Comparison of ENCODE assay signal across 29 cellular contexts in the genomic region with DNA sequence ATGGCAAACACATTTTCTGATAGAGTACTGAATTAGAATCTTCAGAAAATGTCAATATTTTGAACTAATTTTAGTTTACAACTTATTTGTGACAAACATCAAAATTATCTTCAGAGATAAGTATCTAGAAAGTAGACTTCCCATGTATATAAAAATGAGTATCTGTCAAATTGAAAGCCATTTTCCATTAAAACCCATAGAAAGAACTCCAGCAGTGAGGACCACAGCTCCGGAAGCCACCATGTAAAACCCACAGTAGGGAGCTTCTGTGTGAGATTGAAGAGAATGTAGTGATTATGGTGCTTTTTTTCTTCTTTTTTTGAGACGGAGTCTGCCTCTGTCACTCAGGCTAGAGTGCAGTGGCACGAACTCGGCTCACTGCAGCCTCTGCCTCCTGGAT.
"Had no signal": no experiment of that assay in that cellular context is flagged by ENCODE, and none has a peak within 500 bp of the region (broad histone marks: within the 10 kb centered on the region; RNA-seq: fewer than 3 reads in every experiment).

No MANE protein-coding gene starts in this region.

- H3K27me3 Mint-ChIP-seq: stimulated activated memory B cell treated with anti-CD40 and anti-IgM and Interleukin-4, amounts not matched to agents 10 μg/mL and 1 μg/mL and 100 μg/mL, for 72 hours; stimulated activated naive B cell treated with anti-CD40 and anti-IgM and Interleukin-4, amounts not matched to agents 10 μg/mL and 1 μg/mL and 100 μg/mL, for 72 hours; stimulated activated naive CD8-positive, alpha-beta T cell treated with anti-CD3 and anti-CD28 coated beads, Interleukin-15, amount 100 ng/mL, for 72 hours; stimulated activated naive CD8-positive, alpha-beta T cell treated with anti-CD3 and anti-CD28 coated beads, Interleukin-15, Interleukin-2, amounts not matched to agents 100 ng/mL and 50 ng/mL, for 24 hours; type B pancreatic cell had no signal

- H3K36me3 Mint-ChIP-seq: stimulated activated effector memory CD8-positive, alpha-beta T cell treated with anti-CD3 and anti-CD28 coated beads, Interleukin-12 subunit alpha, Interleukin-12 subunit beta, amount 100 ng/mL, for 72 hours; stimulated activated memory B cell treated with anti-CD40 and anti-IgM and Interleukin-4, amounts not matched to agents 10 μg/mL and 1 μg/mL and 100 μg/mL, for 72 hours; stimulated activated naive B cell treated with anti-CD40 and anti-IgM and Interleukin-4, amounts not matched to agents 10 μg/mL and 1 μg/mL and 100 μg/mL, for 72 hours; type B pancreatic cell had no signal

- H3K36me3 ChIP-seq: stomach, suprapubic skin, thoracic aorta, thyroid gland, tibial artery, tibial nerve, transverse colon, upper lobe of left lung, upper lobe of right lung, uterus, vagina had no signal

- ATAC-seq: stimulated activated effector memory CD8-positive, alpha-beta T cell treated with anti-CD3 and anti-CD28 coated beads, Interleukin-12 subunit alpha, Interleukin-12 subunit beta, amount 100 ng/mL, for 72 hours; stimulated activated memory B cell treated with anti-CD40 and anti-IgM and Interleukin-4, amounts not matched to agents 10 μg/mL and 1 μg/mL and 100 μg/mL, for 72 hours; stimulated activated naive B cell treated with anti-CD40 and anti-IgM and Interleukin-4, amounts not matched to agents 10 μg/mL and 1 μg/mL and 100 μg/mL, for 72 hours; stimulated activated naive CD8-positive, alpha-beta T cell treated with anti-CD3 and anti-CD28 coated beads, Interleukin-15, amount 100 ng/mL, for 72 hours; stimulated activated naive CD8-positive, alpha-beta T cell treated with anti-CD3 and anti-CD28 coated beads, Interleukin-15, Interleukin-2, amounts not matched to agents 100 U/mL and 50 U/mL, for 24 hours; upper lobe of right lung had no signal

- H3K4me1 ChIP-seq: stomach, suprapubic skin, testis, thyroid gland, tibial artery, tibial nerve, transverse colon, upper lobe of left lung, upper lobe of right lung, uterus, vagina had no signal

- H3K4me3 Mint-ChIP-seq: stimulated activated effector memory CD8-positive, alpha-beta T cell treated with anti-CD3 and anti-CD28 coated beads, Interleukin-12 subunit alpha, Interleukin-12 subunit beta, amount 100 ng/mL, for 72 hours; stimulated activated memory B cell treated with anti-CD40 and anti-IgM and Interleukin-4, amounts not matched to agents 10 μg/mL and 1 μg/mL and 100 μg/mL, for 72 hours; stimulated activated naive B cell treated with anti-CD40 and anti-IgM and Interleukin-4, amounts not matched to agents 10 μg/mL and 1 μg/mL and 100 μg/mL, for 72 hours; stimulated activated naive CD8-positive, alpha-beta T cell treated with anti-CD3 and anti-CD28 coated beads, Interleukin-15, amount 100 ng/mL, for 72 hours; stimulated activated naive CD8-positive, alpha-beta T cell treated with anti-CD3 and anti-CD28 coated beads, Interleukin-15, Interleukin-2, amounts not matched to agents 100 ng/mL and 50 ng/mL, for 24 hours; type B pancreatic cell had no signal

- H3K27me3 ChIP-seq: stomach, suprapubic skin, testis, thyroid gland, tibial artery, tibial nerve, transverse colon, upper lobe of left lung, upper lobe of right lung, uterus, vagina had no signal

- H3K27ac ChIP-seq: stomach, suprapubic skin, testis, thoracic aorta, thyroid gland, tibial artery, tibial nerve, transverse colon, upper lobe of left lung, upper lobe of right lung, uterus, vagina had no signal

- H3K27ac Mint-ChIP-seq: stimulated activated effector memory CD8-positive, alpha-beta T cell treated with anti-CD3 and anti-CD28 coated beads, Interleukin-12 subunit alpha, Interleukin-12 subunit beta, amount 100 ng/mL, for 72 hours; stimulated activated memory B cell treated with anti-CD40 and anti-IgM and Interleukin-4, amounts not matched to agents 10 μg/mL and 1 μg/mL and 100 μg/mL, for 72 hours; stimulated activated naive B cell treated with anti-CD40 and anti-IgM and Interleukin-4, amounts not matched to agents 10 μg/mL and 1 μg/mL and 100 μg/mL, for 72 hours; stimulated activated naive CD8-positive, alpha-beta T cell treated with anti-CD3 and anti-CD28 coated beads, Interleukin-15, amount 100 ng/mL, for 72 hours; stimulated activated naive CD8-positive, alpha-beta T cell treated with anti-CD3 and anti-CD28 coated beads, Interleukin-15, Interleukin-2, amounts not matched to agents 100 ng/mL and 50 ng/mL, for 24 hours; type B pancreatic cell had no signal

- H3K4me1 Mint-ChIP-seq: stimulated activated effector memory CD8-positive, alpha-beta T cell treated with anti-CD3 and anti-CD28 coated beads, Interleukin-12 subunit alpha, Interleukin-12 subunit beta, amount 100 ng/mL, for 72 hours; stimulated activated memory B cell treated with anti-CD40 and anti-IgM and Interleukin-4, amounts not matched to agents 10 μg/mL and 1 μg/mL and 100 μg/mL, for 72 hours; stimulated activated naive B cell treated with anti-CD40 and anti-IgM and Interleukin-4, amounts not matched to agents 10 μg/mL and 1 μg/mL and 100 μg/mL, for 72 hours; stimulated activated naive CD8-positive, alpha-beta T cell treated with anti-CD3 and anti-CD28 coated beads, Interleukin-15, amount 100 ng/mL, for 72 hours had no signal

- FAIRE-seq: urothelium cell line had no signal

- DNase-seq: stimulated activated CD4-positive, alpha-beta T cell treated with anti-CD3 and anti-CD28 coated beads, Interleukin-2, amount 100 ng/mL, for 48 hours; stimulated activated CD4-positive, alpha-beta T cell treated with anti-CD3 and anti-CD28 coated beads, Interleukin-4, amount 100 ng/mL, for 1 hour; stimulated activated CD4-positive, alpha-beta T cell treated with anti-CD3 and anti-CD28 coated beads, Interleukin-4, amount 100 ng/mL, for 24 hours; stimulated activated CD4-positive, alpha-beta T cell treated with anti-CD3 and anti-CD28 coated beads, Interleukin-4, amount 100 ng/mL, for 4 hours; stimulated activated CD8-positive, alpha-beta memory T cell treated with anti-CD3 and anti-CD28 coated beads, Interleukin-4, amount 100 ng/mL, for 48 hours; stimulated activated naive B cell treated with anti-CD40 and anti-IgM and Interleukin-4, amounts not matched to agents 10 μg/mL and 1 μg/mL and 100 μg/mL, for 72 hours; stimulated activated naive CD4-positive, alpha-beta T cell; stimulated activated naive CD4-positive, alpha-beta T cell treated with Interleukin-2 at 50 U/mL for 16 hours; stimulated activated naive CD8-positive, alpha-beta T cell treated with anti-CD3 and anti-CD28 coated beads, Interleukin-15, amount 100 ng/mL, for 72 hours; stimulated activated naive CD8-positive, alpha-beta T cell treated with anti-CD3 and anti-CD28 coated beads, Interleukin-15, Interleukin-2, amounts not matched to agents 100 U/mL and 50 U/mL, for 24 hours; stomach; substantia nigra; testis; thyroid gland; tibial artery; transverse colon; trophoblast cell; upper lobe of left lung; upper lobe of right lung; uterus had no signal

- H3K4me3 ChIP-seq: stomach, suprapubic skin, testis, thoracic aorta, thyroid gland, tibial artery, tibial nerve, transverse colon, upper lobe of left lung, upper lobe of right lung, uterus, vagina had no signal

- H3K9me3 ChIP-seq: suprapubic skin, testis, thoracic aorta, thyroid gland, tibial artery, transverse colon, upper lobe of left lung, upper lobe of right lung, uterus, vagina had no signal
